ENCODE assay signal across 10 cellular contexts in genomic region chr16:54194008-54194731, GRCh38.
DNase-seq lines count a peak whose midpoint lies in the region.
"Had no signal": no experiment of that assay in that cellular context is flagged by ENCODE, and none has a peak within 500 bp of the region (broad histone marks: within the 10 kb centered on the region; RNA-seq: fewer than 3 reads in every experiment).

No MANE protein-coding gene starts in this region.

- no peak overlapping the region for H3K27ac ChIP-seq in mesendoderm (ENCODE audit: low read depth, low read length)
- H3K27ac ChIP-seq: epithelial cell of prostate had no signal

- peaks cover 3% of the 10 kb centered on the region for H3K27me3 Mint-ChIP-seq in activated T-helper 2 cell treated with anti-CD3 and anti-CD28 coated beads, Interferon-gamma antibody, Interleukin-2, Interleukin-4, amounts not matched to agents 10 μg/mL and 5 μg/mL and 100 μg/mL, durations not matched to agents 14 hours and 24 hours and 36 hours (ENCODE audit: low read depth)

- H3K23ac ChIP-seq in mesendoderm (ENCODE audit: low read length): no peak overlapping the region

- H3K4me1 Mint-ChIP-seq in activated T-helper 2 cell treated with anti-CD3 and anti-CD28 coated beads, Interferon-gamma antibody, Interleukin-2, Interleukin-4, amounts not matched to agents 10 μg/mL and 5 μg/mL and 100 μg/mL, durations not matched to agents 14 hours and 24 hours and 36 hours (ENCODE audit: low read depth): no peaks in the 10 kb centered on the region

- H3K18ac ChIP-seq in mesendoderm (ENCODE audit: low read length): no peak overlapping the region

- H3K79me2 ChIP-seq in mesendoderm (ENCODE audit: control insufficient read depth, insufficient read depth, low read length): no peaks in the 10 kb centered on the region

- H3K36me3 ChIP-seq in mesendoderm (ENCODE audit: control insufficient read depth, insufficient read depth, low read length): no peaks in the 10 kb centered on the region
- H3K36me3 ChIP-seq: HAP-1 had no signal

- intact Hi-C loops in activated T-helper 2 cell treated with anti-CD3 and anti-CD28 coated beads, Interferon-gamma antibody, Interleukin-2, Interleukin-4, amounts not matched to agents 10 μg/mL and 5 μg/mL and 100 μg/mL, durations not matched to agents 14 hours and 24 hours and 36 hours (cut with micrococcal nuclease): no loop called here

- H3K36me3 Mint-ChIP-seq in activated T-helper 2 cell treated with anti-CD3 and anti-CD28 coated beads, Interferon-gamma antibody, Interleukin-2, Interleukin-4, amounts not matched to agents 10 μg/mL and 5 μg/mL and 100 μg/mL, durations not matched to agents 14 hours and 24 hours and 36 hours (ENCODE audit: low read depth): no peaks in the 10 kb centered on the region

- H3K79me1 ChIP-seq in mesendoderm (ENCODE audit: low read length): no peaks in the 10 kb centered on the region

- in situ Hi-C loops in ACHN (cut with HindIII; ENCODE audit: low pct_ligation_motif_present, low pct_unique_long_range_greater_than_20kb, low sequenced_read_pairs): no loop called here

- peak overlapping the region; percentile 87 for H3K56ac ChIP-seq in mesendoderm (ENCODE audit: low read length)

- H2BK5ac ChIP-seq in mesendoderm (ENCODE audit: low read length): no peak overlapping the region

- no peaks in the 10 kb centered on the region for H3K9me3 Mint-ChIP-seq in activated T-helper 2 cell treated with anti-CD3 and anti-CD28 coated beads, Interferon-gamma antibody, Interleukin-2, Interleukin-4, amounts not matched to agents 10 μg/mL and 5 μg/mL and 100 μg/mL, durations not matched to agents 14 hours and 24 hours and 36 hours

- H3K4me3 Mint-ChIP-seq in activated T-helper 2 cell treated with anti-CD3 and anti-CD28 coated beads, Interferon-gamma antibody, Interleukin-2, Interleukin-4, amounts not matched to agents 10 μg/mL and 5 μg/mL and 100 μg/mL, durations not matched to agents 14 hours and 24 hours and 36 hours (ENCODE audit: low read depth): no peak overlapping the region

- peaks cover 6% of the 10 kb centered on the region for H3K4me1 ChIP-seq in mesendoderm (ENCODE audit: control insufficient read depth, low read depth, low read length)

- peak; percentile 15 for DNase-seq in GM04503 (ENCODE audit: low read depth)
- DNase-seq in NCI-H2171 (lab: John Stamatoyannopoulos, UW): peak; percentile 74
- DNase-seq in epidermal melanocyte (ENCODE audit: insufficient read length, low spot score): peak; percentile 56
- DNase-seq in mesendoderm: peak; percentile 88
- DNase-seq in T1000 (lab: John Stamatoyannopoulos, UW): no peak
- DNase-seq in activated T-helper 2 cell treated with anti-CD3 and anti-CD28 coated beads, Interferon-gamma antibody, Interleukin-2, Interleukin-4, amounts not matched to agents 10 μg/mL and 5 μg/mL and 100 μg/mL, durations not matched to agents 14 hours and 24 hours and 36 hours (ENCODE audit: low spot score): no peak
- DNase-seq in ACHN: no peak
- DNase-seq in NCI-H1694 treated with DMSO at 0.1 percent for 48 hours (lab: John Stamatoyannopoulos, UW): no peak

- no peak overlapping the region for H2BK120ac ChIP-seq in mesendoderm (ENCODE audit: low read depth, low read length)

- H2AK5ac ChIP-seq in mesendoderm (ENCODE audit: low read length): no peak overlapping the region

- peak overlapping the region; percentile 66 for H3K9ac ChIP-seq in mesendoderm (ENCODE audit: low read length)

- no peak overlapping the region for H4K5ac ChIP-seq in mesendoderm (ENCODE audit: low read length)

- H4K8ac ChIP-seq in mesendoderm (ENCODE audit: low read depth, low read length): no peak overlapping the region

- no peak overlapping the region for H3K27ac Mint-ChIP-seq in activated T-helper 2 cell treated with anti-CD3 and anti-CD28 coated beads, Interferon-gamma antibody, Interleukin-2, Interleukin-4, amounts not matched to agents 10 μg/mL and 5 μg/mL and 100 μg/mL, durations not matched to agents 14 hours and 24 hours and 36 hours

- H3K27me3 ChIP-seq in mesendoderm (ENCODE audit: insufficient read depth, low read length, poor library complexity): no peaks in the 10 kb centered on the region

- WGBS in mesendoderm (ENCODE audit: extremely low coverage, insufficient coverage, low lambda C conversion rate): no CpG with 5 or more reads among the region's 31 CpGs

- no peak overlapping the region for H3K4ac ChIP-seq in mesendoderm (ENCODE audit: low read depth, low read length)

- no peak overlapping the region for H2BK15ac ChIP-seq in mesendoderm (replicated peaks; ENCODE audit: low read depth)

- H3K4me3 ChIP-seq in mesendoderm (ENCODE audit: low read length): peak overlapping the region; percentile 49
- H3K4me3 ChIP-seq: HAP-1 had no signal

- H3K4me2 ChIP-seq in mesendoderm (ENCODE audit: low read length): peak overlapping the region; percentile 78

Comparison
In these comparisons a context has a peak if more than half of its experiments do, and no peak if none do; other contexts are left out.
1. DNase-seq: peak in GM04503 (single experiment), NCI-H2171 (single experiment), epidermal melanocyte (single experiment) and mesendoderm (single experiment); none in T1000 (single experiment), activated T-helper 2 cell treated with anti-CD3 and anti-CD28 coated beads, Interferon-gamma antibody, Interleukin-2, Interleukin-4, amounts not matched to agents 10 μg/mL and 5 μg/mL and 100 μg/mL, durations not matched to agents 14 hours and 24 hours and 36 hours (single experiment), ACHN (single experiment) and NCI-H1694 treated with DMSO at 0.1 percent for 48 hours (single experiment).